ENCODE assay signal across 14 cellular contexts in the genomic region with DNA sequence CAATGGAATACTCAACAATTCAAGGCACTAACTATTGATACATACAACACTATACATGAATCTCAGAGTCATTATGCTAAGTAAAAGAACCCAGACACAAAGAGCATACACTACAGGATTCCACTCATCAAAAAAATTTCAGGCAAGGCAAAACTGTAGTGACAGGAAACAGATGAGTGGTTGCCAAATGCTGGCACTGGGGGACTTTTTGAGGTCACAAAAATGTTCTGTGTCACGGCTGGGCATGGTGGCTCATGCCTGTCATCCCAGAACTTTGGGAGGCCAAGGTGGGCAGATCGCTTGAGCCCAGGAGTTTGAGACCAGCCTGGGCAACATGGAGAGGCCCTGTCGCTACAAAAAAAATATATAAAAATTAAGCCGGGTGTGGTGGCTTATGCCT.
"Had no signal": no experiment of that assay in that cellular context is flagged by ENCODE, and none has a peak within 500 bp of the region (broad histone marks: within the 10 kb centered on the region; RNA-seq: fewer than 3 reads in every experiment).

No MANE protein-coding gene starts in this region.

- H3K36me3 ChIP-seq: transverse colon had no signal

- H3K27me3 Mint-ChIP-seq: progenitor cell of endocrine pancreas had no signal

- ATAC-seq: activated CD8-positive, alpha-beta memory T cell treated with anti-CD3 and anti-CD28 coated beads, Interleukin-2, amount 10 ng/mL, durations not matched to agents 7 days and 5 days; mucosa of descending colon; naive thymus-derived CD8-positive, alpha-beta T cell had no signal

- H3K27ac ChIP-seq: brain microvascular endothelial cell, transverse colon had no signal

- H3K4me1 Mint-ChIP-seq: naive thymus-derived CD8-positive, alpha-beta T cell had no signal

- DNase-seq: activated CD4-positive, alpha-beta T cell treated with anti-CD3 and anti-CD28 coated beads for 4 hours; activated CD8-positive, alpha-beta memory T cell treated with anti-CD3 and anti-CD28 coated beads, Interleukin-2, amount 10 ng/mL, durations not matched to agents 7 days and 5 days; brain microvascular endothelial cell; cerebellar nuclear complex; dermis blood vessel endothelial cell; erythroblast; mucosa of descending colon; naive thymus-derived CD8-positive, alpha-beta T cell; nucleus accumbens; sigmoid colon; T1000; transverse colon had no signal

- H3K27me3 ChIP-seq: brain microvascular endothelial cell, sigmoid colon, transverse colon had no signal

- H3K9me3 ChIP-seq: mucosa of descending colon, sigmoid colon, transverse colon had no signal

- H3K4me3 Mint-ChIP-seq: activated CD8-positive, alpha-beta memory T cell treated with anti-CD3 and anti-CD28 coated beads, Interleukin-2, amount 10 ng/mL, durations not matched to agents 7 days and 5 days; naive thymus-derived CD8-positive, alpha-beta T cell had no signal

- H3K4me3 ChIP-seq: mucosa of descending colon, sigmoid colon, transverse colon had no signal

- H3K36me3 Mint-ChIP-seq: naive thymus-derived CD8-positive, alpha-beta T cell had no signal

- H3K27ac Mint-ChIP-seq: activated CD8-positive, alpha-beta memory T cell treated with anti-CD3 and anti-CD28 coated beads, Interleukin-2, amount 10 ng/mL, durations not matched to agents 7 days and 5 days; activated naive CD4-positive, alpha-beta T cell treated with anti-CD3 and anti-CD28 coated beads, Interleukin-2, amount 50 U/mL, for 72 hours; naive thymus-derived CD8-positive, alpha-beta T cell; progenitor cell of endocrine pancreas had no signal
